Comparison of ENCODE assay signal across 24 cellular contexts in the genomic region with DNA sequence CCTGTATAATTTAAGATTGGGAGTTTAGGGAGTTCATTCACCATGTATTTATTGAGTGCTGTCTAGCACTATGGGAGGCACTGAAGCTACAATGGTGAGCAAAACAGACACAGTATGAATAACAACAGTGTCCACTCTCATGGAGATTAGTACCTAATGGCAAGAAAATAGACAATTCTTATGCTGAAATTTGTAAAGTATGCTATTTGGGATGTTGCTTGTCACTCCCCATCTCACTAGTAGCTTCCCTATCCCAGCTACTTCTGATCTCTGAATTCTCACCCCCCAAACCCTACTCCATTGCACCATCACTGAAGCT. TPM values are rescaled to one million over a fixed set of nuclear protein-coding genes. Genes with fewer than 3 reads are reported as not detected.
DNase-seq lines count a peak whose midpoint lies in the region; ATAC-seq and TF ChIP-seq lines count a peak whose summit lies in the region.
"Had no signal": no experiment of that assay in that cellular context is flagged by ENCODE, and none has a peak within 500 bp of the region (broad histone marks: within the 10 kb centered on the region; RNA-seq: fewer than 3 reads in every experiment).

No MANE protein-coding gene starts in this region.

- peaks cover 28 to 42% (median 42%) of the 10 kb centered on the region in 3 donors for H3K4me1 Mint-ChIP-seq in CD8-positive, alpha-beta memory T cell
- H3K4me1 Mint-ChIP-seq in endodermal cell (peaks cover 43% of the 10 kb centered on the region), neural crest cell (peaks cover 68% of the 10 kb centered on the region)
- H3K4me1 Mint-ChIP-seq in activated CD8-positive, alpha-beta memory T cell treated with anti-CD3 and anti-CD28 coated beads, Interleukin-2, amount 10 ng/mL, durations not matched to agents 7 days and 5 days: peaks cover 26% of the 10 kb centered on the region

- peaks cover 10% of the 10 kb centered on the region for H3K36me3 ChIP-seq in CD8-positive, alpha-beta memory T cell (ENCODE audit: insufficient read depth, low read length)
- H3K36me3 ChIP-seq in HUES64 (ENCODE audit: insufficient read depth, low read length): peaks cover 49% of the 10 kb centered on the region
- H3K36me3 ChIP-seq in endodermal cell (ENCODE audit: control insufficient read depth, insufficient read depth, low read length): peaks cover 51% of the 10 kb centered on the region

- H3K27ac ChIP-seq in CD8-positive, alpha-beta memory T cell (ENCODE audit: low read depth, low read length): no peak overlapping the region
- H3K27ac ChIP-seq in HUES64 (ENCODE audit: low read depth, low read length): peak overlapping the region; percentile 78; the same call in 1 of the 2 replicates
- no peak overlapping the region for H3K27ac ChIP-seq in endodermal cell (ENCODE audit: low read depth, low read length)
- H3K27ac ChIP-seq: lower lobe of right lung, tibial artery had no signal

- no peaks in the 10 kb centered on the region for H3K9me3 Mint-ChIP-seq in CD8-positive, alpha-beta memory T cell
- H3K9me3 Mint-ChIP-seq in endodermal cell (no peaks in the 10 kb centered on the region), neural crest cell (no peaks in the 10 kb centered on the region)
- no peaks in the 10 kb centered on the region for H3K9me3 Mint-ChIP-seq in activated CD8-positive, alpha-beta memory T cell treated with anti-CD3 and anti-CD28 coated beads, Interleukin-2, amount 10 ng/mL, durations not matched to agents 7 days and 5 days (ENCODE audit: low read depth)
- H3K9me3 Mint-ChIP-seq: activated naive CD4-positive, alpha-beta T cell treated with anti-CD3 and anti-CD28 coated beads, Interleukin-2, amount 50 U/mL, for 72 hours; activated T-helper 17 cell treated with anti-CD3 and anti-CD28 coated beads, Interleukin-2, amount 50 U/mL, for 72 hours; stimulated activated naive CD8-positive, alpha-beta T cell treated with anti-CD3 and anti-CD28 coated beads, Interleukin-15, Interleukin-2, amounts not matched to agents 100 ng/mL and 50 ng/mL, for 24 hours had no signal

- peaks cover 0 to 37% (median 3%) of the 10 kb centered on the region in 3 donors for H3K36me3 Mint-ChIP-seq in CD8-positive, alpha-beta memory T cell
- peaks cover 38% of the 10 kb centered on the region for H3K36me3 Mint-ChIP-seq in endodermal cell (ENCODE audit: low read depth)
- peaks cover 19% of the 10 kb centered on the region for H3K36me3 Mint-ChIP-seq in neural crest cell (ENCODE audit: low read depth)
- peaks cover 15% of the 10 kb centered on the region for H3K36me3 Mint-ChIP-seq in activated CD8-positive, alpha-beta memory T cell treated with anti-CD3 and anti-CD28 coated beads, Interleukin-2, amount 10 ng/mL, durations not matched to agents 7 days and 5 days
- H3K36me3 Mint-ChIP-seq: activated naive CD4-positive, alpha-beta T cell treated with anti-CD3 and anti-CD28 coated beads, Interleukin-2, amount 50 U/mL, for 72 hours had no signal

- POLR2A ChIA-PET in CD8-positive, alpha-beta memory T cell (lab: Charles Lee): interaction anchor here (0.9 to 1.0 kb wide), 2 partner anchors 9 to 227 kb away, joined by 3 to 8 read pairs; partner anchors contain the start of gene RAB5B

- H3K9ac ChIP-seq in HUES64 (ENCODE audit: low read depth, low read length) (peak overlapping the region; percentile 55; the same call in 1 of the 2 replicates), endodermal cell (ENCODE audit: extremely low read depth, low read length, poor library complexity, severe bottlenecking) (no peak overlapping the region)

- peak overlapping the region in 7 of 8 donors; percentile 33 to 76 (median 52) for H3K27ac Mint-ChIP-seq in CD8-positive, alpha-beta memory T cell
- H3K27ac Mint-ChIP-seq in endodermal cell: no peak overlapping the region
- no peak overlapping the region for H3K27ac Mint-ChIP-seq in neural crest cell (ENCODE audit: unreplicated experiment)
- no peak overlapping the region for H3K27ac Mint-ChIP-seq in activated CD8-positive, alpha-beta memory T cell treated with anti-CD3 and anti-CD28 coated beads, Interleukin-2, amount 10 ng/mL, durations not matched to agents 7 days and 5 days
- H3K27ac Mint-ChIP-seq: stimulated activated naive CD8-positive, alpha-beta T cell treated with anti-CD3 and anti-CD28 coated beads, Interleukin-15, Interleukin-2, amounts not matched to agents 100 ng/mL and 50 ng/mL, for 24 hours had no signal

- no peak for DNase-seq in CD8-positive, alpha-beta memory T cell
- DNase-seq in endodermal cell: no peak
- DNase-seq in neural crest cell (ENCODE audit: low read depth, low spot score): no peak
- no peak for DNase-seq in NCI-H1436 treated with DMSO at 0.1 percent for 48 hours (lab: John Stamatoyannopoulos, UW)
- DNase-seq in GM19238 (ENCODE audit: insufficient read length, low spot score): no peak
- no peak for DNase-seq in activated CD8-positive, alpha-beta memory T cell treated with anti-CD3 and anti-CD28 coated beads, Interleukin-2, amount 10 ng/mL, durations not matched to agents 7 days and 5 days
- DNase-seq in NAMALWA (ENCODE audit: low spot score): no peak
- DNase-seq: activated CD4-positive, alpha-beta T cell treated with anti-CD3 and anti-CD28 coated beads for 4 hours; cerebellar nuclear complex; HCEC 1CT; lower lobe of right lung; NCI-H1105 treated with DMSO at 0.1 percent for 48 hours; NCI-H2081; NCI-H446; PC-3; Right ventricle myocardium superior; spleen; stimulated activated CD4-positive, alpha-beta T cell treated with anti-CD3 and anti-CD28 coated beads, Interleukin-4, amount 100 ng/mL, for 1 hour; tibial artery had no signal

- H3K27me3 Mint-ChIP-seq in CD8-positive, alpha-beta memory T cell: no peaks in the 10 kb centered on the region
- H3K27me3 Mint-ChIP-seq in endodermal cell (ENCODE audit: insufficient read depth): no peaks in the 10 kb centered on the region
- H3K27me3 Mint-ChIP-seq in neural crest cell (ENCODE audit: low read depth): no peaks in the 10 kb centered on the region
- H3K27me3 Mint-ChIP-seq in activated CD8-positive, alpha-beta memory T cell treated with anti-CD3 and anti-CD28 coated beads, Interleukin-2, amount 10 ng/mL, durations not matched to agents 7 days and 5 days: peaks cover 6% of the 10 kb centered on the region
- H3K27me3 Mint-ChIP-seq: activated T-helper 17 cell treated with anti-CD3 and anti-CD28 coated beads, Interleukin-2, amount 50 U/mL, for 72 hours; stimulated activated naive CD8-positive, alpha-beta T cell treated with anti-CD3 and anti-CD28 coated beads, Interleukin-15, Interleukin-2, amounts not matched to agents 100 ng/mL and 50 ng/mL, for 24 hours had no signal

- no peak overlapping the region for H3K4me3 ChIP-seq in CD8-positive, alpha-beta memory T cell (ENCODE audit: low read length)
- H3K4me3 ChIP-seq in HUES64 (ENCODE audit: low read length) (peak overlapping the region; percentile 94), endodermal cell (ENCODE audit: low read length) (peak overlapping the region; percentile 96)
- H3K4me3 ChIP-seq: lower lobe of right lung, right atrium auricular region, tibial artery had no signal

- CTCF ChIA-PET in CD8-positive, alpha-beta memory T cell (lab: Charles Lee): interaction anchor here (1.3 to 4.0 kb wide), 4 partner anchors 9 to 193 kb away, joined by 3 to 21 read pairs (median 4); no protein-coding TSS in a partner anchor
- CTCF ChIA-PET in activated CD8-positive, alpha-beta memory T cell treated with anti-CD3 and anti-CD28 coated beads, Interleukin-2, amount 10 ng/mL, durations not matched to agents 7 days and 5 days (lab: Charles Lee): interaction anchor here (0.7 to 3.1 kb wide), 4 partner anchors 9 to 282 kb away, joined by 3 to 30 read pairs (median 6); partner anchors contain the start of gene DGKA

- H3K27me3 ChIP-seq in CD8-positive, alpha-beta memory T cell (ENCODE audit: insufficient read depth, low read length, poor library complexity, severe bottlenecking): no peaks in the 10 kb centered on the region
- H3K27me3 ChIP-seq in HUES64 (ENCODE audit: insufficient read depth, low read length) (no peaks in the 10 kb centered on the region), endodermal cell (ENCODE audit: control insufficient read depth, insufficient read depth, low read length, poor library complexity, severe bottlenecking) (no peaks in the 10 kb centered on the region)
- H3K27me3 ChIP-seq: right atrium auricular region, tibial artery had no signal

- H3K4me3 Mint-ChIP-seq in CD8-positive, alpha-beta memory T cell: peak overlapping the region in 1 of 7 donors; percentile 4
- H3K4me3 Mint-ChIP-seq in endodermal cell (no peak overlapping the region), neural crest cell (peak overlapping the region; percentile 96)
- no peak overlapping the region for H3K4me3 Mint-ChIP-seq in activated CD8-positive, alpha-beta memory T cell treated with anti-CD3 and anti-CD28 coated beads, Interleukin-2, amount 10 ng/mL, durations not matched to agents 7 days and 5 days
- H3K4me3 Mint-ChIP-seq: stimulated activated naive CD8-positive, alpha-beta T cell treated with anti-CD3 and anti-CD28 coated beads, Interleukin-15, Interleukin-2, amounts not matched to agents 100 ng/mL and 50 ng/mL, for 24 hours had no signal

- TF ChIP-seq CTCF in endodermal cell (conservative IDR thresholded peaks at IDR 0.05): no peak
- TF ChIP-seq CTCF in neural crest cell (conservative IDR thresholded peaks at IDR 0.05): no peak

- peaks cover 20% of the 10 kb centered on the region for H3K4me1 ChIP-seq in CD8-positive, alpha-beta memory T cell (ENCODE audit: insufficient read depth, low read length)
- H3K4me1 ChIP-seq in HUES64 (ENCODE audit: insufficient read depth, low read length) (peaks cover 48% of the 10 kb centered on the region), endodermal cell (ENCODE audit: control insufficient read depth, insufficient read depth, low read length) (peaks cover 5% of the 10 kb centered on the region)

- no peaks in the 10 kb centered on the region for H3K9me3 ChIP-seq in CD8-positive, alpha-beta memory T cell (ENCODE audit: low read length)
- H3K9me3 ChIP-seq in HUES64 (ENCODE audit: insufficient read depth, low read depth, low read length) (no peaks in the 10 kb centered on the region), endodermal cell (ENCODE audit: control insufficient read depth, low read length) (no peaks in the 10 kb centered on the region)
- H3K9me3 ChIP-seq: lower lobe of right lung, right atrium auricular region, spleen, tibial artery had no signal

- no peak for ATAC-seq in activated CD8-positive, alpha-beta memory T cell treated with anti-CD3 and anti-CD28 coated beads, Interleukin-2, amount 10 ng/mL, durations not matched to agents 7 days and 5 days
- ATAC-seq: activated naive CD4-positive, alpha-beta T cell treated with anti-CD3 and anti-CD28 coated beads, Interleukin-2, amount 50 U/mL, for 72 hours; activated T-helper 17 cell treated with anti-CD3 and anti-CD28 coated beads, Interleukin-2, amount 50 U/mL, for 72 hours; lower lobe of right lung; PC-3 had no signal

RNA-seq across cellular contexts. Expression of gene GDF11, which starts 4.0 kb away (rescaled TPM):
- total RNA-seq in CD8-positive, alpha-beta memory T cell: 10 to 100 TPM; 13.1 to 13.5 TPM
- 1.4 TPM for polyA plus RNA-seq in CD8-positive, alpha-beta memory T cell
- polyA plus RNA-seq in HUES64 (2013, experiment 1 of 2): 16.3 TPM
- 16.2 TPM for polyA plus RNA-seq in HUES64 (2013, experiment 2 of 2)
- total RNA-seq in endodermal cell (10 to 100 TPM; 29.8 to 33.0 TPM), neural crest cell (66.6 and 67.0 TPM in 2 replicates)
- polyA plus RNA-seq in endodermal cell (2013, experiment 1 of 2): 32.4 TPM
- 28.6 TPM for polyA plus RNA-seq in endodermal cell (2013, experiment 2 of 2)
- 10 to 100 TPM; 10.9 to 14.1 TPM for total RNA-seq in activated CD8-positive, alpha-beta memory T cell treated with anti-CD3 and anti-CD28 coated beads, Interleukin-2, amount 10 ng/mL, durations not matched to agents 7 days and 5 days

RNA-seq across cellular contexts. Expression of gene CD63, which starts 18.1 kb away (rescaled TPM):
- total RNA-seq in CD8-positive, alpha-beta memory T cell: 100 to 1,000 TPM; 200 to 202 TPM
- 375 TPM for polyA plus RNA-seq in CD8-positive, alpha-beta memory T cell
- 373 TPM for polyA plus RNA-seq in HUES64 (2013, experiment 1 of 2)
- 387 TPM for polyA plus RNA-seq in HUES64 (2013, experiment 2 of 2)
- total RNA-seq in endodermal cell (1,000 to 10,000 TPM in 1 of 2 donors, 100 to 1,000 TPM in 1; 879 to 1,041 TPM), neural crest cell (535 and 560 TPM in 2 replicates)
- 447 TPM for polyA plus RNA-seq in endodermal cell (2013, experiment 1 of 2)
- 444 TPM for polyA plus RNA-seq in endodermal cell (2013, experiment 2 of 2)
- 100 to 1,000 TPM; 222 to 288 TPM for total RNA-seq in activated CD8-positive, alpha-beta memory T cell treated with anti-CD3 and anti-CD28 coated beads, Interleukin-2, amount 10 ng/mL, durations not matched to agents 7 days and 5 days

RNA-seq across cellular contexts. Expression of gene RDH5, which starts 26.7 kb away (rescaled TPM):
- total RNA-seq in CD8-positive, alpha-beta memory T cell: 1 to 10 TPM; 8.1 to 8.5 TPM
- polyA plus RNA-seq in CD8-positive, alpha-beta memory T cell: 0.90 TPM
- polyA plus RNA-seq in HUES64 (2013, experiment 1 of 2): 2.1 TPM
- polyA plus RNA-seq in HUES64 (2013, experiment 2 of 2): 1.6 TPM
- total RNA-seq in endodermal cell (1 to 10 TPM; 4.1 to 7.4 TPM), neural crest cell (10.4 and 14.2 TPM in 2 replicates)
- 4.7 TPM for polyA plus RNA-seq in endodermal cell (2013, experiment 1 of 2)
- 3.5 TPM for polyA plus RNA-seq in endodermal cell (2013, experiment 2 of 2)
- 10 to 100 TPM; 11.1 to 14.4 TPM for total RNA-seq in activated CD8-positive, alpha-beta memory T cell treated with anti-CD3 and anti-CD28 coated beads, Interleukin-2, amount 10 ng/mL, durations not matched to agents 7 days and 5 days

RNA-seq across cellular contexts. Expression of gene BLOC1S1, which starts 31.0 kb away (rescaled TPM):
- 100 to 1,000 TPM in 1 of 2 experiments, 10 to 100 TPM in 1; 97.5 to 110 TPM for total RNA-seq in CD8-positive, alpha-beta memory T cell
- polyA plus RNA-seq in CD8-positive, alpha-beta memory T cell: 90.2 TPM
- 90.1 TPM for polyA plus RNA-seq in HUES64 (2013, experiment 1 of 2)
- 106 TPM for polyA plus RNA-seq in HUES64 (2013, experiment 2 of 2)
- total RNA-seq in endodermal cell (100 to 1,000 TPM in 1 of 2 donors, 10 to 100 TPM in 1; 95.1 to 102 TPM), neural crest cell (105 and 111 TPM in 2 replicates)
- 93.0 TPM for polyA plus RNA-seq in endodermal cell (2013, experiment 1 of 2)
- 94.7 TPM for polyA plus RNA-seq in endodermal cell (2013, experiment 2 of 2)
- 100 to 1,000 TPM; 151 to 152 TPM for total RNA-seq in activated CD8-positive, alpha-beta memory T cell treated with anti-CD3 and anti-CD28 coated beads, Interleukin-2, amount 10 ng/mL, durations not matched to agents 7 days and 5 days

RNA-seq across cellular contexts. Expression of gene ITGA7, which starts 39.2 kb away (rescaled TPM):
- 1 to 10 TPM; 2.7 to 3.1 TPM for total RNA-seq in CD8-positive, alpha-beta memory T cell
- 0.36 TPM for polyA plus RNA-seq in CD8-positive, alpha-beta memory T cell
- polyA plus RNA-seq in HUES64 (2013, experiment 1 of 2): 43.8 TPM
- polyA plus RNA-seq in HUES64 (2013, experiment 2 of 2): 45.1 TPM
- 100 to 1,000 TPM; 106 to 122 TPM for total RNA-seq in endodermal cell
- polyA plus RNA-seq in endodermal cell (2013, experiment 1 of 2): 77.3 TPM
- polyA plus RNA-seq in endodermal cell (2013, experiment 2 of 2): 71.6 TPM
- 57.9 and 63.7 TPM in 2 replicates for total RNA-seq in neural crest cell
- 1 to 10 TPM; 3.7 to 4.4 TPM for total RNA-seq in activated CD8-positive, alpha-beta memory T cell treated with anti-CD3 and anti-CD28 coated beads, Interleukin-2, amount 10 ng/mL, durations not matched to agents 7 days and 5 days

Comparison
In these comparisons a context has a peak if more than half of its experiments do, and no peak if none do; other contexts are left out.
1. H3K27ac Mint-ChIP-seq: peak in CD8-positive, alpha-beta memory T cell (7 of 8); none in endodermal cell (single experiment), neural crest cell (single experiment) and activated CD8-positive, alpha-beta memory T cell treated with anti-CD3 and anti-CD28 coated beads, Interleukin-2, amount 10 ng/mL, durations not matched to agents 7 days and 5 days (single experiment).